In the genomic region with DNA sequence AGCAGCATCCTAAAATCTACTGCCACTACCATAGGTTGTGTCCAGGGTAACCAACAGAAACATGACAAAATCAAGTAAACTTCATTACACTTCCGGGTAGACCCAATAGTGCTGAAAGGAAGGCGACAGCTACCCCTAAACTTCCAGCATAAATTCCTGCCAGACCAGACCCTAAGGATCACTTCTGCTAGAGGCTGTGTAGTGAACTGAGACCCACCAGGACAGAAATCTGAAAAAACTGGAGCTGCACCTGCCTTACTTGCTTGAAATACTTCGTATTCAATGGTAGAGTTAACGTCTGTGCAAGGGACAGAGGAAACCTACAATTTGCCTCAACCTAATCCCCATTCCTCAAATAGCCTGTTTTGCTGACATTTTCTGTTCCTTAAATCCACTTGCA, we compare ENCODE assay signal across 8 cellular contexts. TPM values are rescaled to one million over a fixed set of nuclear protein-coding genes. Genes with fewer than 3 reads are reported as not detected.
DNase-seq lines count a peak whose midpoint lies in the region; ATAC-seq and TF ChIP-seq lines count a peak whose summit lies in the region.

No MANE protein-coding gene starts in this region.

- H3K79me2 ChIP-seq in SK-N-SH (ENCODE audit: insufficient read depth) = peaks cover 92% of the 10 kb centered on the region
- H3K79me2 ChIP-seq in OCI-LY7 (ENCODE audit: insufficient read depth, low read depth, low read length) = peaks cover 85% of the 10 kb centered on the region

- H3K4me1 ChIP-seq in SK-N-SH (ENCODE audit: control insufficient read depth in 1 of 2, insufficient read depth in 2 of 2, low read depth in 1 of 2, low read length in 1 of 2) = peaks cover 23 to 26% of the 10 kb centered on the region in 2 experiments
- H3K4me1 ChIP-seq in OCI-LY7 (ENCODE audit: insufficient read depth, low read length, poor library complexity, severe bottlenecking) = peaks cover 63% of the 10 kb centered on the region
- H3K4me1 ChIP-seq in spleen = peaks cover 31 to 77% (median 65%) of the 10 kb centered on the region in 6 donors

- H3K27me3 ChIP-seq in SK-N-SH (ENCODE audit: insufficient read depth) = no peaks in the 10 kb centered on the region
- H3K27me3 ChIP-seq in spleen (replicated peaks in 1 of 7) = no peaks in the 10 kb centered on the region

- no peak for TF ChIP-seq RAD21 in SK-N-SH (IDR thresholded peaks at IDR 0.05; ENCODE audit: low read length)

- peaks cover 26% of the 10 kb centered on the region; the same call in 1 of the 2 replicates for H4K20me1 ChIP-seq in SK-N-SH (ENCODE audit: insufficient read depth)
- peaks cover 38% of the 10 kb centered on the region for H4K20me1 ChIP-seq in OCI-LY7 (ENCODE audit: insufficient read depth, low read length)

- CTCF ChIA-PET in SK-N-SH (lab: Yijun Ruan, JAX) (no interaction called here), OCI-LY7 (lab: Charles Lee; ENCODE audit: unreplicated experiment) (no interaction called here)

- no peak for TF ChIP-seq EP300 in SK-N-SH (IDR thresholded peaks at IDR 0.05; ENCODE audit: borderline replicate concordance in 1 of 2, low read depth in 1 of 2, low read length in 1 of 2)

- H3K27ac ChIP-seq in SK-N-SH (ENCODE audit: low read depth in 2 of 2, low read length in 1 of 2) (peak overlapping the region; percentile 96 to 99), OCI-LY7 (ENCODE audit: low read depth, low read length, poor library complexity, severe bottlenecking) (peak overlapping the region; percentile 88), epithelial cell of prostate (peak overlapping the region; percentile 98), spleen (peak overlapping the region in 7 of 8 donors; percentile 96 to 100 (median 100))

- H3K4me3 ChIP-seq in SK-N-SH (ENCODE audit: low read depth in 2 of 2, low read length in 1 of 2) (peak overlapping the region in 1 of 2 experiments; percentile 73; a peak in 1 of 4 replicates), OCI-LY7 (ENCODE audit: low read depth, low read length, poor library complexity, severe bottlenecking) (peak overlapping the region; percentile 77), spleen (peak overlapping the region in 1 of 8 donors; percentile 79)

- peaks cover 47% of the 10 kb centered on the region for H3F3A ChIP-seq in SK-N-SH (replicated peaks; ENCODE audit: insufficient read depth)

- ATAC-seq in SK-N-SH treated with all-trans-retinoic acid at 6 μM for 48 hours = no peak
- no peak for ATAC-seq in GM18907 (IDR thresholded peaks at IDR 0.05; ENCODE audit: unreplicated experiment)

- POLR2A ChIA-PET in SK-N-SH (lab: Yijun Ruan, JAX) (no interaction called here), OCI-LY7 (lab: Charles Lee) (no interaction called here)

- no peaks in the 10 kb centered on the region for H3K9me2 ChIP-seq in SK-N-SH
- no peaks in the 10 kb centered on the region for H3K9me2 ChIP-seq in OCI-LY7 (ENCODE audit: insufficient read depth, low read length)

- TF ChIP-seq CTCF in SK-N-SH (IDR thresholded peaks at IDR 0.05) (no peak), OCI-LY7 (conservative IDR thresholded peaks at IDR 0.05; ENCODE audit: low read length) (no peak), spleen (IDR thresholded peaks at IDR 0.05 in 8 of 11, conservative IDR thresholded peaks at IDR 0.05 in 3 of 11) (no peak)

- H3K4me2 ChIP-seq in SK-N-SH (peak overlapping the region; percentile 89; the same call in 1 of the 2 replicates), OCI-LY7 (ENCODE audit: low read length) (peak overlapping the region; percentile 81)

- 75% methylated on average over 4 of the region's 4 CpGs for WGBS in SK-N-SH (ENCODE audit: low lambda C conversion rate)
- 75 to 88% (median 81%) methylated on average over 4 of the region's 4 CpGs for WGBS in spleen, 5 donors

- intact Hi-C loops in OCI-LY7 (cut with micrococcal nuclease; ENCODE audit: unreplicated experiment) = loop anchor here (5.0 to 10.0 kb wide), 2 partner anchors 180 to 1488 kb away; partner anchors contain the start of genes SEMA4D and SYK
- intact Hi-C loops in spleen (cut with DNase I; ENCODE audit: low total_unique reads) = no loop called here

- H2AFZ ChIP-seq in SK-N-SH (ENCODE audit: low read depth) (no peak overlapping the region), OCI-LY7 (ENCODE audit: low read length) (no peak overlapping the region)

- DNase-seq in SK-N-SH (no peak), OCI-LY7 (ENCODE audit: low spot score) (peak; percentile 28), epithelial cell of prostate (ENCODE audit: low read depth, low spot score) (no peak), spleen (no peak), 8988T (no peak), COLO668 (lab: John Stamatoyannopoulos, UW; ENCODE audit: unreplicated experiment) (no peak)

- no TSS peak for BruUV-seq in OCI-LY7 (replicated peaks; lab: Mats Ljungman, UMichigan)

- no peak for TF ChIP-seq POLR2A in spleen (IDR thresholded peaks at IDR 0.05)

- peak overlapping the region; percentile 93; the same call in 1 of the 2 replicates for H3K9ac ChIP-seq in SK-N-SH

- no peaks in the 10 kb centered on the region for H3K9me3 ChIP-seq in SK-N-SH
- no peaks in the 10 kb centered on the region for H3K9me3 ChIP-seq in OCI-LY7 (ENCODE audit: low read length)
- H3K9me3 ChIP-seq in spleen = no peaks in the 10 kb centered on the region

- H3K36me3 ChIP-seq in SK-N-SH (replicated peaks in 1 of 2; ENCODE audit: control insufficient read depth in 1 of 2, insufficient read depth in 2 of 2, low read length in 1 of 2) (peaks cover 36 to 45% of the 10 kb centered on the region in 2 experiments), OCI-LY7 (ENCODE audit: insufficient read depth, low read length) (peaks cover 86% of the 10 kb centered on the region), spleen (peaks cover 0 to 57% (median 11%) of the 10 kb centered on the region in 6 donors)

TF ChIP-seq in SK-N-SH, 30 proteins besides CTCF, POLR2A, EP300 and RAD21:
- TF ChIP-seq POLR2AphosphoS5 (IDR thresholded peaks at IDR 0.05; ENCODE audit: low read depth, low read length) (peak; percentile 32; the same call in 1 of the 2 replicates), FOXM1 (IDR thresholded peaks at IDR 0.05; ENCODE audit: low read depth) (no peak)

TF ChIP-seq in SK-N-SH treated with all-trans-retinoic acid at 6 μM for 48 hours, 23 proteins besides CTCF, POLR2A, EP300 and RAD21:
- TF ChIP-seq ZNF8 (CRISPR knock-in tag; IDR thresholded peaks at IDR 0.05) (no peak), CREB5 (CRISPR knock-in tag; IDR thresholded peaks at IDR 0.05; ENCODE audit: low read depth) (no peak), TOX (CRISPR knock-in tag; IDR thresholded peaks at IDR 0.05; ENCODE audit: borderline replicate concordance) (no peak), OSR1 (CRISPR knock-in tag; IDR thresholded peaks at IDR 0.05) (no peak)
- TF ChIP-seq, protein P1, sequence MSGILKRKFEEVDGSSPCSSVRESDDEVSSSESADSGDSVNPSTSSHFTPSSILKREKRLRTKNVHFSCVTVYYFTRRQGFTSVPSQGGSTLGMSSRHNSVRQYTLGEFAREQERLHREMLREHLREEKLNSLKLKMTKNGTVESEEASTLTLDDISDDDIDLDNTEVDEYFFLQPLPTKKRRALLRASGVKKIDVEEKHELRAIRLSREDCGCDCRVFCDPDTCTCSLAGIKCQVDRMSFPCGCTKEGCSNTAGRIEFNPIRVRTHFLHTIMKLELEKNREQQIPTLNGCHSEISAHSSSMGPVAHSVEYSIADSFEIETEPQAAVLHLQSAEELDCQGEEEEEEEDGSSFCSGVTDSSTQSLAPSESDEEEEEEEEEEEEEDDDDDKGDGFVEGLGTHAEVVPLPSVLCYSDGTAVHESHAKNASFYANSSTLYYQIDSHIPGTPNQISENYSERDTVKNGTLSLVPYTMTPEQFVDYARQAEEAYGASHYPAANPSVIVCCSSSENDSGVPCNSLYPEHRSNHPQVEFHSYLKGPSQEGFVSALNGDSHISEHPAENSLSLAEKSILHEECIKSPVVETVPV (CRISPR knock-in tag; IDR thresholded peaks at IDR 0.05) = no peak

RNA-seq across cellular contexts. Expression of gene SECISBP2, which starts 1.0 kb away (rescaled TPM):
- polyA plus RNA-seq in SK-N-SH (2012; rRNA removed) (21.2 and 28.4 TPM in 2 replicates), spleen (10 to 100 TPM; 20.7 to 40.2 (median 38.4) TPM)
- polyA plus RNA-seq in SK-N-SH (2012; cell fraction: cytosol; rRNA removed) = 20.7 and 21.4 TPM in 2 replicates
- polyA plus RNA-seq in SK-N-SH (2012; cell fraction: nucleus; rRNA removed) = 54.8 and 77.7 TPM in 2 replicates
- total RNA-seq in OCI-LY7 (2014; rRNA removed; shearing (Covaris generic)) = 76.1 and 77.6 TPM in 2 replicates
- total RNA-seq in OCI-LY7 (2022) (85.5 and 108 TPM in 2 replicates), spleen (100 to 1,000 TPM in 1 of 7 donors, 10 to 100 TPM in 6; 55.7 to 117 (median 86.7) TPM)

RNA-seq across cellular contexts. Expression of gene CKS2, which starts 6.3 kb away (rescaled TPM):
- 277 and 362 TPM in 2 replicates for polyA plus RNA-seq in SK-N-SH (2012; rRNA removed)
- polyA plus RNA-seq in SK-N-SH (2012; cell fraction: cytosol; rRNA removed) = 390 and 408 TPM in 2 replicates
- polyA plus RNA-seq in SK-N-SH (2012; cell fraction: nucleus; rRNA removed) = 109 and 119 TPM in 2 replicates
- 229 and 299 TPM in 2 replicates for total RNA-seq in OCI-LY7 (2014; rRNA removed; shearing (Covaris generic))
- 285 and 305 TPM in 2 replicates for total RNA-seq in OCI-LY7 (2022)
- total RNA-seq in spleen = 10 to 100 TPM in 6 of 7 donors, 1 to 10 TPM in 1; 9.2 to 27.3 (median 13.9) TPM
- 100 to 1,000 TPM in 2 of 3 donors, 10 to 100 TPM in 1; 50.0 to 142 (median 109) TPM for polyA plus RNA-seq in spleen

Comparison
In these comparisons a context has a peak if more than half of its experiments do, and no peak if none do; other contexts are left out.
1. RNA of gene CKS2, which starts 6.3 kb away (total RNA-seq): 229 to 305 TPM in OCI-LY7; 9.2 to 27.3 TPM in spleen; every median in the first group is over 4 times any median in the second.
2. Peak in every context shown above with its lines, with median percentiles within 50 percentile points of each other: H3K27ac ChIP-seq.